10 cellular contexts compared by ENCODE assay signal in the genomic region with DNA sequence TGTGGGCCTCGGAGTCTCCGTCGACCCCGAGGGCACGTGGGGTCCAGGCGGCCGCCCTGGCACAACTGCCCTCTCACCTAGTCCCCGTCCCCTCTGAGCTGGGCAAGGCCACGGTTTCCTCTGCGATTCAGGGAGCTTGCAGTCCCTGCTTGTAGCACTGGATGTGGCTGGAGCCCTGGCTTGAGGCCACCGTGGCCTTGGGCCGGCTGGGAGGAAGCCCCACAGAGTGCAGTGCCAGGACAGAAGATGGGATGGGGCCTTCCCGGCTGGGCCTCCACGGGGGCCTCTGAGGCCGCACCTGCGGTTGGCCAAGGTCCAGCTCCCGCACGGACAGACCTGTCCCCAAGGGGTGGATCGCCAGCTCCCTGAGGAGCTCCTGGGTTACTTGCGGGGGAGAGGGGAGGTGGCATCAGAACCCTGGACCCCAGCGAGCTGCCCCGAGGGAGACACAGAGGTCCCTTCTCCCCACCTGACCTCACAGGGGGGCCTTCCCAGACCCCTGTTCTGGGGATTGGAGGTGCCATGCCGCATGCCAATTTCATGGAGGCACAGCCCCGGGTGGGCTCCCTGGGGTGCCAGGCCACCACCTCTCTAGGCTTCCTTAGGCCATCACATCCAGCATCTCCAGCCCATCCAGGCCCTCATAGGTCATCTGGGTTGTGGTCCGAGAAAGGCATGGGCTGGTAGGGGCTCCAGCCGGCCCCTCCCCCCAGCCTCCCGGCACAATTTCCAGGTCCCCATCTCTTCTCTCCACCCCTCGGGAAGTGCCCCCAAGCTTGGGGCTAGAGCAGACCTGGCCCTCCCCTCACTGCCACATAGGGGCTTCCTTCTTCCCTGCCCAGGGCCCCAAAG.
DNase-seq lines count a peak whose midpoint lies in the region; ATAC-seq and TF ChIP-seq lines count a peak whose summit lies in the region.
"Had no signal": no experiment of that assay in that cellular context is flagged by ENCODE, and none has a peak within 500 bp of the region (broad histone marks: within the 10 kb centered on the region; RNA-seq: fewer than 3 reads in every experiment).

No MANE protein-coding gene starts in this region.

- H3K27ac ChIP-seq in mesenchymal stem cell (ENCODE audit: low read length, poor library complexity, severe bottlenecking) (no peak overlapping the region), thoracic aorta (peak overlapping the region; percentile 87 to 95)
- H3K27ac ChIP-seq: SJSA1 had no signal

- H2BK5ac ChIP-seq in mesenchymal stem cell (ENCODE audit: low read depth, low read length, poor library complexity, severe bottlenecking) = no peak overlapping the region

- intact Hi-C loops in activated CD8-positive, alpha-beta T cell treated with anti-CD3 and anti-CD28 coated beads for 36 hours (cut with micrococcal nuclease) = no loop called here

- H2BK12ac ChIP-seq in mesenchymal stem cell (ENCODE audit: low read length in 2 of 2) = peak overlapping the region; percentile 20 to 70

- H3K27me3 Mint-ChIP-seq in activated CD8-positive, alpha-beta T cell treated with anti-CD3 and anti-CD28 coated beads for 36 hours = no peaks in the 10 kb centered on the region
- no peaks in the 10 kb centered on the region for H3K27me3 Mint-ChIP-seq in activated CD8-positive, alpha-beta T cell treated with anti-CD3 and anti-CD28 coated beads, Interleukin-2, amount 10 ng/mL, durations not matched to agents 7 days and 5 days (ENCODE audit: low read depth)
- no peaks in the 10 kb centered on the region for H3K27me3 Mint-ChIP-seq in central memory CD8-positive, alpha-beta T cell

- H3K4me3 Mint-ChIP-seq in activated CD8-positive, alpha-beta T cell treated with anti-CD3 and anti-CD28 coated beads for 36 hours = no peak overlapping the region
- no peak overlapping the region for H3K4me3 Mint-ChIP-seq in activated CD8-positive, alpha-beta T cell treated with anti-CD3 and anti-CD28 coated beads, Interleukin-2, amount 10 ng/mL, durations not matched to agents 7 days and 5 days
- H3K4me3 Mint-ChIP-seq in central memory CD8-positive, alpha-beta T cell = peak overlapping the region; percentile 47

- H3K4me2 ChIP-seq in mesenchymal stem cell (ENCODE audit: low read length, poor library complexity, severe bottlenecking) = no peak overlapping the region

- H3K27me3 ChIP-seq in mesenchymal stem cell (ENCODE audit: control insufficient read depth in 1 of 2, insufficient read depth in 1 of 2, low read length in 2 of 2) = no peaks in the 10 kb centered on the region
- no peaks in the 10 kb centered on the region for H3K27me3 ChIP-seq in thoracic aorta (replicated peaks; ENCODE audit: insufficient read depth)
- H3K27me3 ChIP-seq: SJSA1 had no signal

- peak overlapping the region in 1 of 2 experiments; percentile 90 for H3K18ac ChIP-seq in mesenchymal stem cell (ENCODE audit: low read depth in 1 of 2, low read length in 2 of 2)

- H3K79me1 ChIP-seq in mesenchymal stem cell (replicated peaks; ENCODE audit: low read length, poor library complexity, severe bottlenecking) = peaks cover 40% of the 10 kb centered on the region

- H2AK5ac ChIP-seq in mesenchymal stem cell (ENCODE audit: low read length, severe bottlenecking) = no peak overlapping the region

- H3K9me3 Mint-ChIP-seq in activated CD8-positive, alpha-beta T cell treated with anti-CD3 and anti-CD28 coated beads for 36 hours = no peaks in the 10 kb centered on the region
- H3K9me3 Mint-ChIP-seq in activated CD8-positive, alpha-beta T cell treated with anti-CD3 and anti-CD28 coated beads, Interleukin-2, amount 10 ng/mL, durations not matched to agents 7 days and 5 days (ENCODE audit: insufficient read depth) = no peaks in the 10 kb centered on the region
- H3K9me3 Mint-ChIP-seq in central memory CD8-positive, alpha-beta T cell = no peaks in the 10 kb centered on the region

- H3K4me1 ChIP-seq in mesenchymal stem cell (ENCODE audit: control insufficient read depth, insufficient read depth, low read depth, low read length) = peaks cover 42% of the 10 kb centered on the region
- peaks cover 32 to 49% of the 10 kb centered on the region in 2 donors for H3K4me1 ChIP-seq in thoracic aorta (ENCODE audit: control insufficient read depth in 1 of 2, low read depth in 2 of 2)

- H3K9me3 ChIP-seq in mesenchymal stem cell (ENCODE audit: control insufficient read depth, low read length) = no peaks in the 10 kb centered on the region
- no peaks in the 10 kb centered on the region for H3K9me3 ChIP-seq in thoracic aorta
- H3K9me3 ChIP-seq: SJSA1 had no signal

- H4K91ac ChIP-seq in mesenchymal stem cell (ENCODE audit: low read length) = peak overlapping the region; percentile 74

- peaks cover 20% of the 10 kb centered on the region for H3K36me3 Mint-ChIP-seq in activated CD8-positive, alpha-beta T cell treated with anti-CD3 and anti-CD28 coated beads for 36 hours (ENCODE audit: low read depth)
- peaks cover 23% of the 10 kb centered on the region for H3K36me3 Mint-ChIP-seq in activated CD8-positive, alpha-beta T cell treated with anti-CD3 and anti-CD28 coated beads, Interleukin-2, amount 10 ng/mL, durations not matched to agents 7 days and 5 days (ENCODE audit: low read depth)
- peaks cover 37% of the 10 kb centered on the region for H3K36me3 Mint-ChIP-seq in central memory CD8-positive, alpha-beta T cell (ENCODE audit: insufficient read depth)

- H2BK120ac ChIP-seq in mesenchymal stem cell (ENCODE audit: low read depth, low read length) = no peak overlapping the region

- peaks cover 28 to 54% of the 10 kb centered on the region in 2 experiments for H3K36me3 ChIP-seq in mesenchymal stem cell (ENCODE audit: control insufficient read depth in 1 of 2, insufficient read depth in 2 of 2, low read depth in 1 of 2, low read length in 2 of 2)
- peaks cover 32% of the 10 kb centered on the region for H3K36me3 ChIP-seq in thoracic aorta

- TF ChIP-seq CTCF in activated CD8-positive, alpha-beta T cell treated with anti-CD3 and anti-CD28 coated beads for 36 hours (IDR thresholded peaks at IDR 0.05) = no peak
- no peak for TF ChIP-seq CTCF in thoracic aorta (IDR thresholded peaks at IDR 0.05)

- ATAC-seq in activated CD8-positive, alpha-beta T cell treated with anti-CD3 and anti-CD28 coated beads for 36 hours = no peak
- ATAC-seq in activated CD8-positive, alpha-beta T cell treated with anti-CD3 and anti-CD28 coated beads, Interleukin-2, amount 10 ng/mL, durations not matched to agents 7 days and 5 days = no peak
- ATAC-seq in central memory CD8-positive, alpha-beta T cell (replicated peaks; ENCODE audit: extremely low read depth, poor library complexity, severe bottlenecking) = no peak
- no peak for ATAC-seq in thoracic aorta (ENCODE audit: insufficient number of reproducible peaks, low FRiP score, low read depth)
- no peak for ATAC-seq in HG03108 (IDR thresholded peaks at IDR 0.05; ENCODE audit: unreplicated experiment)

- H3K4ac ChIP-seq in mesenchymal stem cell (ENCODE audit: low read depth in 1 of 2, low read length in 2 of 2) = peak overlapping the region in 1 of 2 experiments; percentile 55

- CTCF ChIA-PET in activated CD8-positive, alpha-beta T cell treated with anti-CD3 and anti-CD28 coated beads for 36 hours (lab: Charles Lee) = interaction anchor here (1.1 to 2.0 kb wide), 3 partner anchors 10 to 71 kb away, joined by 3 to 5 read pairs (median 4); no protein-coding TSS in a partner anchor
- CTCF ChIA-PET in activated CD8-positive, alpha-beta T cell treated with anti-CD3 and anti-CD28 coated beads, Interleukin-2, amount 10 ng/mL, durations not matched to agents 7 days and 5 days (lab: Charles Lee) = interaction anchor here (1.7 kb wide), 1 partner anchor 116 kb away, joined by 7 read pairs; the partner anchor contains the start of gene FAAP20

- 91% methylated on average over 28 of the region's 28 CpGs for WGBS in mesenchymal stem cell

- no peak overlapping the region for H3K14ac ChIP-seq in mesenchymal stem cell (ENCODE audit: low read length in 2 of 2)

- H3K23ac ChIP-seq in mesenchymal stem cell (ENCODE audit: low read length in 2 of 2) = no peak overlapping the region

- peak overlapping the region; percentile 61 for H3K9ac ChIP-seq in mesenchymal stem cell (ENCODE audit: low read length)

- H2BK15ac ChIP-seq in mesenchymal stem cell (ENCODE audit: low read depth, poor library complexity, severe bottlenecking) = peak overlapping the region; percentile 57

- peak overlapping the region; percentile 52 for H3K27ac Mint-ChIP-seq in activated CD8-positive, alpha-beta T cell treated with anti-CD3 and anti-CD28 coated beads for 36 hours
- H3K27ac Mint-ChIP-seq in activated CD8-positive, alpha-beta T cell treated with anti-CD3 and anti-CD28 coated beads, Interleukin-2, amount 10 ng/mL, durations not matched to agents 7 days and 5 days = no peak overlapping the region
- H3K27ac Mint-ChIP-seq in central memory CD8-positive, alpha-beta T cell (ENCODE audit: low read depth) = peak overlapping the region; percentile 84

- peak overlapping the region; percentile 71 for H4K8ac ChIP-seq in mesenchymal stem cell (ENCODE audit: low read length)

- H3K4me1 Mint-ChIP-seq in activated CD8-positive, alpha-beta T cell treated with anti-CD3 and anti-CD28 coated beads for 36 hours (ENCODE audit: low read depth) = peaks cover 16% of the 10 kb centered on the region
- H3K4me1 Mint-ChIP-seq in activated CD8-positive, alpha-beta T cell treated with anti-CD3 and anti-CD28 coated beads, Interleukin-2, amount 10 ng/mL, durations not matched to agents 7 days and 5 days (ENCODE audit: low read depth) = peaks cover 20% of the 10 kb centered on the region
- peaks cover 17% of the 10 kb centered on the region for H3K4me1 Mint-ChIP-seq in central memory CD8-positive, alpha-beta T cell

- no peak for DNase-seq in activated CD8-positive, alpha-beta T cell treated with anti-CD3 and anti-CD28 coated beads for 36 hours
- no peak for DNase-seq in activated CD8-positive, alpha-beta T cell treated with anti-CD3 and anti-CD28 coated beads, Interleukin-2, amount 10 ng/mL, durations not matched to agents 7 days and 5 days
- DNase-seq in central memory CD8-positive, alpha-beta T cell (ENCODE audit: low spot score in 2 of 2) = no peak
- DNase-seq in mesenchymal stem cell (no peak), thoracic aorta (ENCODE audit: low spot score) (no peak), NCI-H1092 (lab: John Stamatoyannopoulos, UW) (no peak), SHP77 (lab: John Stamatoyannopoulos, UW) (no peak)
- DNase-seq: NCI-H524 treated with DMSO at 0.1 percent for 48 hours had no signal

- POLR2A ChIA-PET in activated CD8-positive, alpha-beta T cell treated with anti-CD3 and anti-CD28 coated beads for 36 hours (lab: Charles Lee) = interaction anchor here (1.0 to 4.8 kb wide), 3 partner anchors 9 to 81 kb away, joined by 3 to 33 read pairs (median 4); no protein-coding TSS in a partner anchor
- POLR2A ChIA-PET in activated CD8-positive, alpha-beta T cell treated with anti-CD3 and anti-CD28 coated beads, Interleukin-2, amount 10 ng/mL, durations not matched to agents 7 days and 5 days (lab: Charles Lee) = interaction anchor here (0.9 to 1.5 kb wide), 3 partner anchors 9 to 116 kb away, joined by 3 to 5 read pairs (median 3); partner anchors contain the start of gene FAAP20

- H3K4me3 ChIP-seq in mesenchymal stem cell (ENCODE audit: insufficient read depth in 1 of 2, low read depth in 1 of 2, low read length in 2 of 2) = no peak overlapping the region
- no peak overlapping the region for H3K4me3 ChIP-seq in thoracic aorta
- H3K4me3 ChIP-seq: SJSA1 had no signal

- H2AFZ ChIP-seq in mesenchymal stem cell (ENCODE audit: low read depth, low read length) = no peak overlapping the region
